In genomic region chr5:88692979-88693932, GRCh38 we compare ENCODE assay signal across 15 cellular contexts.
DNase-seq lines count a peak whose midpoint lies in the region; ATAC-seq and TF ChIP-seq lines count a peak whose summit lies in the region.
"Had no signal": no experiment of that assay in that cellular context is flagged by ENCODE, and none has a peak within 500 bp of the region (broad histone marks: within the 10 kb centered on the region; RNA-seq: fewer than 3 reads in every experiment).

No MANE protein-coding gene starts in this region.

- DNase-seq in GM06990 (ENCODE audit: extremely low read depth, insufficient read length), result no peak
- DNase-seq in brain microvascular endothelial cell, result no peak
- peak; percentile 69 for DNase-seq in mesendoderm
- no peak for DNase-seq in left lobe of liver (ENCODE audit: low spot score)
- no peak for DNase-seq in NCI-H1092 treated with DMSO at 0.1 percent for 48 hours (lab: John Stamatoyannopoulos, UW)
- DNase-seq in ecto neural progenitor cell (ENCODE audit: low spot score), result no peak
- DNase-seq in NCI-H1694 treated with DMSO at 0.1 percent for 48 hours (lab: John Stamatoyannopoulos, UW), result no peak
- DNase-seq: activated CD8-positive, alpha-beta T cell treated with anti-CD3 and anti-CD28 coated beads, Interleukin-2, amount 10 ng/mL, durations not matched to agents 7 days and 5 days; activated naive CD4-positive, alpha-beta T cell treated with anti-CD3 and anti-CD28 coated beads, Interleukin-2, amount 50 U/mL, for 16 hours; CD4-positive, CD25-positive, alpha-beta regulatory T cell; NCI-H2171; stimulated activated CD4-positive, alpha-beta T cell treated with anti-CD3 and anti-CD28 coated beads, Interleukin-4, amount 100 ng/mL, for 4 hours; T-helper 2 cell had no signal

- H3K27me3 ChIP-seq in GM06990 (replicated peaks; ENCODE audit: control insufficient read depth, insufficient read depth, low read length) (peaks cover 4% of the 10 kb centered on the region), HUES6 (ENCODE audit: control insufficient read depth, insufficient read depth, low read length) (peaks cover 100% of the 10 kb centered on the region), brain microvascular endothelial cell (replicated peaks) (peaks cover 82% of the 10 kb centered on the region), mesendoderm (ENCODE audit: insufficient read depth, low read length, poor library complexity) (peaks cover 67% of the 10 kb centered on the region)

- no peak for ATAC-seq in left lobe of liver
- ATAC-seq: activated CD8-positive, alpha-beta T cell treated with anti-CD3 and anti-CD28 coated beads, Interleukin-2, amount 10 ng/mL, durations not matched to agents 7 days and 5 days; HCT116 had no signal

- peak; percentile 25 for TF ChIP-seq CTCF in GM06990 (IDR thresholded peaks at IDR 0.05; ENCODE audit: insufficient read depth, low read length, poor library complexity, severe bottlenecking)
- TF ChIP-seq CTCF in brain microvascular endothelial cell (IDR thresholded peaks at IDR 0.05; ENCODE audit: low read depth, low read length, missing control alignments), result peak; percentile 15

- no peak overlapping the region for H2AK5ac ChIP-seq in mesendoderm (ENCODE audit: low read length)

- no peak overlapping the region for H3K4me2 ChIP-seq in mesendoderm (ENCODE audit: low read length)

- no CpG with 5 or more reads among the region's 25 CpGs for WGBS in mesendoderm (ENCODE audit: extremely low coverage, insufficient coverage, low lambda C conversion rate)

- no peak overlapping the region for H2BK5ac ChIP-seq in mesendoderm (ENCODE audit: low read length)

- in situ Hi-C loops in brain microvascular endothelial cell (cut with HindIII; ENCODE audit: low pct_ligation_motif_present, low sequenced_read_pairs), result no loop called here

- H3K23ac ChIP-seq in mesendoderm (ENCODE audit: low read length), result no peak overlapping the region

- no peak overlapping the region for H4K8ac ChIP-seq in mesendoderm (ENCODE audit: low read depth, low read length)

- no peak overlapping the region for H3K9ac ChIP-seq in HUES6 (ENCODE audit: low read length)
- H3K9ac ChIP-seq in mesendoderm (ENCODE audit: low read length), result no peak overlapping the region

- H3K18ac ChIP-seq in mesendoderm (ENCODE audit: low read length), result no peak overlapping the region

- no peak overlapping the region for H3K4ac ChIP-seq in mesendoderm (ENCODE audit: low read depth, low read length)

- no peak overlapping the region for H2BK15ac ChIP-seq in mesendoderm (replicated peaks; ENCODE audit: low read depth)

- H2BK120ac ChIP-seq in mesendoderm (ENCODE audit: low read depth, low read length), result no peak overlapping the region

- H3K9me3 ChIP-seq in HUES6 (ENCODE audit: control insufficient read depth, insufficient read depth, low read depth, low read length), result no peaks in the 10 kb centered on the region

- no peak overlapping the region for H4K5ac ChIP-seq in mesendoderm (ENCODE audit: low read length)

- H3K79me1 ChIP-seq in mesendoderm (ENCODE audit: low read length), result no peaks in the 10 kb centered on the region

- H3K36me3 ChIP-seq in GM06990 (ENCODE audit: control insufficient read depth, insufficient read depth, low read length), result no peaks in the 10 kb centered on the region
- no peaks in the 10 kb centered on the region for H3K36me3 ChIP-seq in HUES6 (ENCODE audit: control insufficient read depth, insufficient read depth, low read length)
- no peaks in the 10 kb centered on the region for H3K36me3 ChIP-seq in brain microvascular endothelial cell (replicated peaks)
- H3K36me3 ChIP-seq in mesendoderm (ENCODE audit: control insufficient read depth, insufficient read depth, low read length), result no peaks in the 10 kb centered on the region

- H3K56ac ChIP-seq in mesendoderm (ENCODE audit: low read length), result no peak overlapping the region

- H3K4me3 ChIP-seq in GM06990 (replicated peaks; ENCODE audit: low read depth, low read length) (no peak overlapping the region), HUES6 (ENCODE audit: low read depth, low read length) (peak overlapping the region; percentile 55), brain microvascular endothelial cell (ENCODE audit: low read depth, low read length) (no peak overlapping the region), mesendoderm (ENCODE audit: low read length) (no peak overlapping the region)

- H3K27ac ChIP-seq in HUES6 (ENCODE audit: low read depth, low read length), result no peak overlapping the region
- H3K27ac ChIP-seq in brain microvascular endothelial cell, result no peak overlapping the region
- no peak overlapping the region for H3K27ac ChIP-seq in mesendoderm (ENCODE audit: low read depth, low read length)

- peaks cover 60% of the 10 kb centered on the region for H3K4me1 ChIP-seq in HUES6 (ENCODE audit: control insufficient read depth, insufficient read depth, low read length)
- no peaks in the 10 kb centered on the region for H3K4me1 ChIP-seq in mesendoderm (ENCODE audit: control insufficient read depth, low read depth, low read length)

- H3K79me2 ChIP-seq in mesendoderm (ENCODE audit: control insufficient read depth, insufficient read depth, low read length), result no peaks in the 10 kb centered on the region
